Comparison of ENCODE assay signal across 1 cellular context in the genomic region with DNA sequence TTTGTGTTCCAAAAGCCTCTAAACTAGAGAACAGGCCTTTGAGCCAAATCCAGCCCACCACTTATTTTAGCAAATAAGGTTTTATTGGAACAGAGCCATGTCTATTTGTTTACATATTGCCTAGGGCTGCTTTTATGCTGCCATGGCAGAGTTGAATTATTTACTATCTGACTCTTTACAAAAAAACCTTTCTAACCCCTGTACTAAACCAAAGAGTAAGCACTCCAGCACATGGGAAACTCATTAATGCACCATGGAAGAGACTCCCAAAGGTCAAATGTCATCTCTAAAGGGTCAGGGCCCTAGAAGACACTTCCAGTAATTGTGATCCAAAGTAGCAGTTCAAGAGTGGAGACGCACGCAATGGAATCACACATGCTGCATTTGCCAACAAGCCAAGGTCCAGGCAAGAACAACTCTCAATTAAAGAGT.
TF ChIP-seq lines count a peak whose summit lies in the region.

No MANE protein-coding gene starts in this region.

TF ChIP-seq in H1, 55 proteins besides CTCF, POLR2A, EP300 and RAD21 (continued from another document):
- TF ChIP-seq SAP30 (IDR thresholded peaks at IDR 0.05; ENCODE audit: insufficient read depth, insufficient replicate concordance, low read length) = no peak
- TF ChIP-seq SP1 (IDR thresholded peaks at IDR 0.05; ENCODE audit: low read depth, low read length) = no peak
- no peak for TF ChIP-seq YY1 (IDR thresholded peaks at IDR 0.05; ENCODE audit: low read depth, low read length)
